In the genomic region with DNA sequence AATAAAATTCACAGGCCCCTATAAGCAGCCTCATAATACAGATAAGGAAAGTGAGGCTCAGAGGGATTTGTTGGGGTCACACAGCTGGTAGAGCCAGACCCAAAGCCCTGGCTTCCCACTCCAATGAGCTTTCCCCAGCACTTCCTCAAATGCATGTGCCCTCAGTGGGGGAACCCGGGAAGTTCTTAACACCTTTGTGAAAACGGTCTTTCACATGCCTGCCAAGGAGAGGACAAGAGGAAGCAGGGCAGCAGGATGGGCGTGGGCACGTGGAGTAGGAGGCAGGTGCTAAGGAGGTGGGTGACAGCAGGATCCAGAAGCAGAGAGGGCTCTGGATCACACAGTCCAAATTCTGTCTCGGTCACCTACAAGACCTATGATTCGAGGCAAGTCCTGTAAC, we compare ENCODE assay signal across 1 cellular context.
TF ChIP-seq lines count a peak whose summit lies in the region.

No MANE protein-coding gene starts in this region.

TF ChIP-seq in HEK293, 187 proteins besides CTCF, POLR2A, EP300 and RAD21 (continued from another document):
- no peak for TF ChIP-seq ZNF707 (tag by site-specific recombination; IDR thresholded peaks at IDR 0.05)
